ENCODE assay signal across 8 cellular contexts in genomic region chr16:67843343-67843765, GRCh38. TPM values are rescaled to one million over a fixed set of nuclear protein-coding genes. Genes with fewer than 3 reads are reported as not detected.
DNase-seq lines count a peak whose midpoint lies in the region; ATAC-seq and TF ChIP-seq lines count a peak whose summit lies in the region.

No MANE protein-coding gene starts in this region.

- ATAC-seq in upper lobe of left lung (ENCODE audit: low FRiP score in 2 of 2), result no peak

- no peaks in the 10 kb centered on the region for H3K27me3 ChIP-seq in cardiac muscle cell
- no peaks in the 10 kb centered on the region for H3K27me3 ChIP-seq in liver (ENCODE audit: control insufficient read depth in 4 of 4, insufficient read depth in 4 of 4, low read length in 3 of 4)
- no peaks in the 10 kb centered on the region for H3K27me3 ChIP-seq in upper lobe of left lung

- TF ChIP-seq CTCF in cardiac muscle cell (IDR thresholded peaks at IDR 0.05; ENCODE audit: low read depth, low read length) (no peak), liver (IDR thresholded peaks at IDR 0.05; ENCODE audit: low read depth, low read length, missing input control) (no peak), upper lobe of left lung (IDR thresholded peaks at IDR 0.05) (peak in 1 of 6 experiments; percentile 2)

- H3K9me3 ChIP-seq in cardiac muscle cell (ENCODE audit: low read depth) (no peaks in the 10 kb centered on the region), liver (ENCODE audit: control insufficient read depth in 4 of 4, low read length in 3 of 4) (no peaks in the 10 kb centered on the region), upper lobe of left lung (no peaks in the 10 kb centered on the region)

- peak overlapping the region; percentile 13 to 45 for H3K9ac ChIP-seq in liver (ENCODE audit: low read depth in 1 of 2, low read length in 2 of 2)

- no peak for TF ChIP-seq EP300 in upper lobe of left lung (IDR thresholded peaks at IDR 0.05)

- DNase-seq in cardiac muscle cell (ENCODE audit: low read depth in 1 of 2, low spot score in 1 of 2) (peak in 1 of 2 donors; percentile 29), cardiac septum (ENCODE audit: low spot score) (no peak), upper lobe of left lung (no peak), pons (ENCODE audit: low spot score) (no peak), HT-29 (ENCODE audit: low spot score) (no peak), NCI-H2171 treated with DMSO at 0.1 percent for 48 hours (lab: John Stamatoyannopoulos, UW) (no peak)

- no peak for TF ChIP-seq POLR2A in upper lobe of left lung (IDR thresholded peaks at IDR 0.05)

- intact Hi-C loops in cardiac septum (cut with DNase I), result loop anchor here (2.0 kb wide), 1 partner anchor 29 kb away; the partner anchor contains the start of gene EDC4

- no peaks in the 10 kb centered on the region for H3K36me3 ChIP-seq in cardiac muscle cell
- no peaks in the 10 kb centered on the region for H3K36me3 ChIP-seq in liver (ENCODE audit: control insufficient read depth in 4 of 4, insufficient read depth in 3 of 4, low read depth in 1 of 4, low read length in 3 of 4)
- no peaks in the 10 kb centered on the region for H3K36me3 ChIP-seq in upper lobe of left lung

- no peak overlapping the region for H3K27ac ChIP-seq in cardiac muscle cell
- peak overlapping the region; percentile 100 for H3K27ac ChIP-seq in angular gyrus (ENCODE audit: low read depth, low read length)
- H3K27ac ChIP-seq in liver (ENCODE audit: low read depth in 1 of 2, low read length in 2 of 2), result peak overlapping the region; percentile 97 to 99
- peak overlapping the region; percentile 98 to 100 (median 99) for H3K27ac ChIP-seq in upper lobe of left lung

- H3K4me1 ChIP-seq in cardiac muscle cell (ENCODE audit: low read depth) (peaks cover 33% of the 10 kb centered on the region), liver (ENCODE audit: control insufficient read depth in 4 of 4, insufficient read depth in 4 of 4, low read length in 3 of 4) (peaks cover 14 to 50% (median 42%) of the 10 kb centered on the region in 4 donors), upper lobe of left lung (peaks cover 42 to 55% (median 46%) of the 10 kb centered on the region in 4 donors)

- peak overlapping the region; percentile 78 for H3K4me3 ChIP-seq in cardiac muscle cell
- peak overlapping the region; percentile 7 to 89 (median 60) for H3K4me3 ChIP-seq in liver (ENCODE audit: low read depth in 1 of 3, low read length in 3 of 3)
- peak overlapping the region; percentile 76 to 90 (median 78) for H3K4me3 ChIP-seq in upper lobe of left lung

- WGBS in liver, result 32% methylated on average over 11 of the region's 11 CpGs
- 20 to 22% methylated on average over 10 to 11 of the region's 11 CpGs for WGBS in upper lobe of left lung, 2 donors

- TF ChIP-seq RAD21 in liver (IDR thresholded peaks at IDR 0.05), result no peak

TF ChIP-seq in liver, 16 proteins besides CTCF, POLR2A, EP300 and RAD21:
- TF ChIP-seq SP1 (IDR thresholded peaks at IDR 0.05) (no peak), YY1 (IDR thresholded peaks at IDR 0.05) (no peak), REST (IDR thresholded peaks at IDR 0.05) (no peak), MAX (IDR thresholded peaks at IDR 0.05) (no peak)

RNA-seq across cellular contexts. Expression of gene THAP11, which starts 1.2 kb away (rescaled TPM):
- 75.3 and 80.7 TPM in 2 replicates for total RNA-seq in cardiac muscle cell
- 61.3 and 68.3 TPM in 2 replicates for polyA plus RNA-seq in cardiac muscle cell
- total RNA-seq in cardiac septum, result 23.0 TPM
- 10 to 100 TPM; 14.1 to 19.7 TPM for total RNA-seq in liver
- polyA plus RNA-seq in liver, result 1 to 10 TPM; 6.7 to 9.5 TPM
- 10 to 100 TPM; 28.3 to 66.3 (median 34.3) TPM for total RNA-seq in upper lobe of left lung
- 66.3 and 80.9 TPM in 2 replicates for total RNA-seq in HT-29 (2014; rRNA removed; shearing (Covaris generic))

RNA-seq across cellular contexts. Expression of gene NUTF2, which starts 3.4 kb away (rescaled TPM):
- 77.6 and 213 TPM in 2 replicates for total RNA-seq in cardiac muscle cell
- polyA plus RNA-seq in cardiac muscle cell, result 220 and 235 TPM in 2 replicates
- total RNA-seq in cardiac septum, result 87.1 TPM
- 10 to 100 TPM; 27.4 to 69.5 TPM for total RNA-seq in liver
- polyA plus RNA-seq in liver, result 10 to 100 TPM; 51.0 to 58.7 TPM
- total RNA-seq in upper lobe of left lung, result 100 to 1,000 TPM in 2 of 6 donors, 10 to 100 TPM in 4; 50.2 to 203 (median 78.3) TPM
- total RNA-seq in HT-29 (2014; rRNA removed; shearing (Covaris generic)), result 158 and 183 TPM in 2 replicates

RNA-seq across cellular contexts. Expression of gene CENPT, which starts 4.1 kb away (rescaled TPM):
- total RNA-seq in cardiac muscle cell (42.1 and 61.8 TPM in 2 replicates), cardiac septum (27.9 TPM), liver (10 to 100 TPM; 15.9 to 22.7 TPM), upper lobe of left lung (100 to 1,000 TPM in 1 of 6 donors, 10 to 100 TPM in 5; 30.6 to 201 (median 50.6) TPM)
- polyA plus RNA-seq in cardiac muscle cell (65.2 and 70.2 TPM in 2 replicates), liver (10 to 100 TPM; 11.4 to 26.9 TPM)
- 42.8 and 43.2 TPM in 2 replicates for total RNA-seq in HT-29 (2014; rRNA removed; shearing (Covaris generic))

RNA-seq across cellular contexts. Expression of gene EDC4, which starts 29.5 kb away (rescaled TPM):
- total RNA-seq in cardiac muscle cell (89.6 and 95.7 TPM in 2 replicates), cardiac septum (43.8 TPM), liver (10 to 100 TPM; 22.9 to 26.8 TPM), upper lobe of left lung (100 to 1,000 TPM in 1 of 6 donors, 10 to 100 TPM in 5; 41.6 to 101 (median 65.0) TPM)
- polyA plus RNA-seq in cardiac muscle cell (68.3 and 87.8 TPM in 2 replicates), liver (10 to 100 TPM; 17.7 to 20.3 TPM)
- 107 and 121 TPM in 2 replicates for total RNA-seq in HT-29 (2014; rRNA removed; shearing (Covaris generic))

RNA-seq across cellular contexts. Expression of gene TSNAXIP1, which starts 36.7 kb away (rescaled TPM):
- total RNA-seq in cardiac muscle cell (1.1 and 4.0 TPM in 2 replicates), cardiac septum (0.51 TPM), liver (under 1 TPM; 0.09 to 0.75 TPM), upper lobe of left lung (10 to 100 TPM in 1 of 6 donors, 1 to 10 TPM in 4, under 1 TPM in 1; 0.66 to 13.1 (median 4.4) TPM)
- polyA plus RNA-seq in cardiac muscle cell (1.7 and 3.0 TPM in 2 replicates), liver (1 to 10 TPM in 1 of 2 donors, under 1 TPM in 1; 0.62 to 1.5 TPM)
- 1.1 TPM in 1 of 2 replicates, not detected in the other for total RNA-seq in HT-29 (2014; rRNA removed; shearing (Covaris generic))
